Comparison of ENCODE assay signal across 9 cellular contexts in genomic region chr13:23160241-23161175, GRCh38. TPM values are rescaled to one million over a fixed set of nuclear protein-coding genes. Genes with fewer than 3 reads are reported as not detected.
DNase-seq lines count a peak whose midpoint lies in the region; ATAC-seq and TF ChIP-seq lines count a peak whose summit lies in the region.
"Had no signal": no experiment of that assay in that cellular context is flagged by ENCODE, and none has a peak within 500 bp of the region (broad histone marks: within the 10 kb centered on the region; RNA-seq: fewer than 3 reads in every experiment).

No MANE protein-coding gene starts in this region.

- no peaks in the 10 kb centered on the region for H3F3A ChIP-seq in MM.1S (ENCODE audit: insufficient read depth, low read length)

- CTCF ChIA-PET in HEK293T (lab: Yijun Ruan, JAX): no interaction called here

- H3K27me3 ChIP-seq in ACC112 (ENCODE audit: insufficient read depth, low read length): peaks cover 41% of the 10 kb centered on the region
- H3K27me3 ChIP-seq in MM.1S (replicated peaks; ENCODE audit: insufficient read depth, low read length): no peaks in the 10 kb centered on the region
- peaks cover 92% of the 10 kb centered on the region for H3K27me3 ChIP-seq in WERI-Rb-1 (ENCODE audit: insufficient read depth, low read depth, severe bottlenecking)

- no peaks in the 10 kb centered on the region for H3K9me2 ChIP-seq in MM.1S (replicated peaks; ENCODE audit: insufficient read depth, low read length)

- no peak overlapping the region for H3K4me2 ChIP-seq in MM.1S (ENCODE audit: low read depth, low read length)

- peak overlapping the region; percentile 72 to 92 (median 83) for H3K27ac Mint-ChIP-seq in nephron

- POLR2A ChIA-PET in HEK293T (lab: Yijun Ruan, JAX): no interaction called here

- H3K36me3 Mint-ChIP-seq in nephron (ENCODE audit: low read depth): no peaks in the 10 kb centered on the region

- H3K4me1 Mint-ChIP-seq in nephron: peaks cover 13% of the 10 kb centered on the region

- peak overlapping the region; percentile 95 to 98 (median 95) for H3K4me3 Mint-ChIP-seq in nephron

- DNase-seq in HEK293T (ENCODE audit: extremely low spot score): peak; percentile 37
- DNase-seq in epithelial cell of proximal tubule (ENCODE audit: low read depth): no peak
- no peak for DNase-seq in activated naive CD4-positive, alpha-beta T cell treated with anti-CD3 and anti-CD28 coated beads, Interleukin-2, amount 50 U/mL, for 16 hours
- no peak for DNase-seq in MM.1S
- no peak for DNase-seq in WERI-Rb-1

- H3K9me3 Mint-ChIP-seq in nephron: peaks cover 13% of the 10 kb centered on the region

- H3K9ac ChIP-seq in MM.1S (ENCODE audit: low read length): no peak overlapping the region

- H4K20me1 ChIP-seq in MM.1S (ENCODE audit: insufficient read depth, low read length): no peaks in the 10 kb centered on the region

- H3K79me2 ChIP-seq in ACC112 (ENCODE audit: control insufficient read depth, insufficient read depth, low read length, unreplicated experiment): no peaks in the 10 kb centered on the region
- no peaks in the 10 kb centered on the region for H3K79me2 ChIP-seq in MM.1S (ENCODE audit: low read length)

- H3K9me3 ChIP-seq in MM.1S (replicated peaks; ENCODE audit: insufficient read depth, low read length) (no peaks in the 10 kb centered on the region), WERI-Rb-1 (ENCODE audit: severe bottlenecking) (peaks cover 5% of the 10 kb centered on the region)

- peak overlapping the region; percentile 64 for H3K4me3 ChIP-seq in ACC112 (ENCODE audit: low read depth, low read length)
- peak overlapping the region; percentile 42 for H3K4me3 ChIP-seq in epithelial cell of proximal tubule (ENCODE audit: low read depth, low read length)
- no peak overlapping the region for H3K4me3 ChIP-seq in MM.1S (ENCODE audit: low read length)
- H3K4me3 ChIP-seq in WERI-Rb-1 (ENCODE audit: low read depth, low read length): no peak overlapping the region

- H2AFZ ChIP-seq in ACC112 (ENCODE audit: low read length, unreplicated experiment) (no peak overlapping the region), MM.1S (ENCODE audit: low read length) (no peak overlapping the region)

- H3K4me1 ChIP-seq in ACC112 (ENCODE audit: control insufficient read depth, insufficient read depth, low read length, unreplicated experiment) (no peaks in the 10 kb centered on the region), MM.1S (ENCODE audit: low read length) (no peaks in the 10 kb centered on the region)

- H3K36me3 ChIP-seq in ACC112 (ENCODE audit: insufficient read depth, low read length): no peaks in the 10 kb centered on the region
- no peaks in the 10 kb centered on the region for H3K36me3 ChIP-seq in MM.1S (replicated peaks; ENCODE audit: insufficient read depth, low read length)
- H3K36me3 ChIP-seq in WERI-Rb-1: no peaks in the 10 kb centered on the region

- no peak for TF ChIP-seq CTCF in epithelial cell of proximal tubule (conservative IDR thresholded peaks at IDR 0.05; ENCODE audit: low read depth, low read length)
- no peak for TF ChIP-seq CTCF in nephron (IDR thresholded peaks at IDR 0.05; ENCODE audit: unreplicated experiment in 3 of 3)
- TF ChIP-seq CTCF in MM.1S (IDR thresholded peaks at IDR 0.05; ENCODE audit: low read length): no peak
- no peak for TF ChIP-seq CTCF in WERI-Rb-1 (IDR thresholded peaks at IDR 0.05; ENCODE audit: low read depth, low read length)

- H3K27ac ChIP-seq in ACC112 (ENCODE audit: low read depth, low read length) (no peak overlapping the region), MM.1S (ENCODE audit: low read length) (no peak overlapping the region), WERI-Rb-1 (no peak overlapping the region)

- ATAC-seq in HG03469 (IDR thresholded peaks at IDR 0.05; ENCODE audit: unreplicated experiment): no peak

- peaks cover 18% of the 10 kb centered on the region for H3K27me3 Mint-ChIP-seq in nephron (ENCODE audit: low read depth)

TF ChIP-seq in HEK293T, 16 proteins besides CTCF, POLR2A, EP300 and RAD21:
- TF ChIP-seq FOXA1 (IDR thresholded peaks at IDR 0.05) (no peak), ELF4 (IDR thresholded peaks at IDR 0.05) (no peak), SUZ12 (IDR thresholded peaks at IDR 0.05) (no peak), L3MBTL2 (conservative IDR thresholded peaks at IDR 0.05) (no peak), PKNOX1 (IDR thresholded peaks at IDR 0.05) (no peak), TARDBP (IDR thresholded peaks at IDR 0.05) (no peak), LEF1 (IDR thresholded peaks at IDR 0.05; ENCODE audit: borderline replicate concordance) (no peak), SP1 (IDR thresholded peaks at IDR 0.05) (no peak), ARNT (IDR thresholded peaks at IDR 0.05) (no peak), ZNF384 (IDR thresholded peaks at IDR 0.05) (no peak), FOXK2 (IDR thresholded peaks at IDR 0.05) (no peak), FOXM1 (IDR thresholded peaks at IDR 0.05; ENCODE audit: borderline replicate concordance) (no peak), HDGF (IDR thresholded peaks at IDR 0.05; ENCODE audit: borderline replicate concordance) (no peak), BHLHE40 (IDR thresholded peaks at IDR 0.05; ENCODE audit: borderline replicate concordance) (no peak), CTBP1 (IDR thresholded peaks at IDR 0.05; ENCODE audit: borderline replicate concordance) (no peak), NFRKB (IDR thresholded peaks at IDR 0.05) (no peak)

RNA-seq across cellular contexts. Expression of gene SGCG, which starts 20.3 kb away (rescaled TPM):
- total RNA-seq in epithelial cell of proximal tubule: not detected in 2 replicates
- total RNA-seq: SK-MEL-5 had no signal

Comparison
In these comparisons a context has a peak if more than half of its experiments do, and no peak if none do; other contexts are left out.
1. H3K4me3 ChIP-seq: peak in ACC112 (single experiment) and epithelial cell of proximal tubule (single experiment); none in MM.1S (single experiment) and WERI-Rb-1 (single experiment).